ENCODE assay signal across 20 cellular contexts in the genomic region with DNA sequence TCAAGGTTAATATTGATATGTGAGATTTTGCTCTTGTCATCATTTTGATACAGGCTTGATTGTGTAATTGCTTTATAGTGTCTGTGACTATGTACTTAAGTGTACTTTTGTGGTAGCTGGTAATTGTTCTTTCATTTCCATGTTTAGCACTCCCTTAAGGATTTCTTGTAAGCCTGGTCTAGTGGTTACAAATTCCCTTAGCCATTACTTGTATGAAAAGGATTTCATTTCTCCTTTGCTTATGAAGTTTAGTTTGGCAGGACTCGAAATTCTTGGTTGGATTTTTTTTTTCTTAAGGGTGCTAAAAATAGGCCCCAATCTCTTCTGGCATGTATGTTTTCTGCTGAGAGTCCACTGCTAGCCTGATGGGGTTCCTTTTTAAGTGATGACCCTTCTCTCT.
DNase-seq lines count a peak whose midpoint lies in the region; ATAC-seq and TF ChIP-seq lines count a peak whose summit lies in the region.
"Had no signal": no experiment of that assay in that cellular context is flagged by ENCODE, and none has a peak within 500 bp of the region (broad histone marks: within the 10 kb centered on the region; RNA-seq: fewer than 3 reads in every experiment).

No MANE protein-coding gene starts in this region.

- peak; percentile 48 for DNase-seq in LHCN-M2 (ENCODE audit: low read depth)
- peak; percentile 20 for DNase-seq in astrocyte of the spinal cord (ENCODE audit: low read depth, low spot score)
- no peak for DNase-seq in left lung
- DNase-seq in stromal cell of bone marrow (ENCODE audit: low read depth) = peak; percentile 73
- no peak for DNase-seq in mesothelial cell of epicardium (ENCODE audit: low spot score in 2 of 2, unreplicated experiment in 2 of 2)
- no peak for DNase-seq in NCI-H1436 (lab: John Stamatoyannopoulos, UW)
- DNase-seq in activated CD4-positive, CD25-positive, alpha-beta regulatory T cell (lab: John Stamatoyannopoulos, UW) = no peak
- DNase-seq: ACHN, GDM1, GOT3, HCEC 1CT, KBM-7, NCI-H1092 treated with DMSO at 0.1 percent for 48 hours, NCI-H2029 treated with DMSO at 0.1 percent for 48 hours, NCI-H2171 treated with DMSO at 0.1 percent for 48 hours, NCI-H524 treated with DMSO at 0.1 percent for 48 hours had no signal

- no peaks in the 10 kb centered on the region for H3K36me3 Mint-ChIP-seq in mesothelial cell of epicardium
- H3K36me3 Mint-ChIP-seq: CD14-positive monocyte had no signal

- peaks cover 0 to 8% of the 10 kb centered on the region in 2 donors for H3K9me3 ChIP-seq in left lung
- H3K9me3 ChIP-seq: SJSA1 had no signal

- H3K4me3 ChIP-seq in astrocyte of the spinal cord (ENCODE audit: low read depth, low read length) (no peak overlapping the region), left lung (no peak overlapping the region)
- H3K4me3 ChIP-seq: SJSA1 had no signal

- H3K4me3 Mint-ChIP-seq in mesothelial cell of epicardium = no peak overlapping the region
- H3K4me3 Mint-ChIP-seq: B cell, CD14-positive monocyte had no signal

- H3K27me3 Mint-ChIP-seq in mesothelial cell of epicardium (ENCODE audit: low read depth) = no peaks in the 10 kb centered on the region
- H3K27me3 Mint-ChIP-seq: B cell had no signal

- H3K27ac Mint-ChIP-seq in mesothelial cell of epicardium = no peak overlapping the region
- H3K27ac Mint-ChIP-seq: B cell, CD14-positive monocyte had no signal

- intact Hi-C loops in left lung (cut with DNase I) = no loop called here

- H3K4me1 Mint-ChIP-seq in mesothelial cell of epicardium = no peaks in the 10 kb centered on the region
- H3K4me1 Mint-ChIP-seq: B cell, CD14-positive monocyte had no signal

- in situ Hi-C loops in astrocyte of the spinal cord (cut with HindIII; ENCODE audit: low sequenced_read_pairs) = no loop called here

- peak; percentile 84 for ATAC-seq in left lung
- ATAC-seq: Right ventricle myocardium inferior had no signal

- no peak overlapping the region for H3K27ac ChIP-seq in left lung
- H3K27ac ChIP-seq: SJSA1 had no signal

- TF ChIP-seq CTCF in astrocyte of the spinal cord (IDR thresholded peaks at IDR 0.05; ENCODE audit: low read depth, low read length) (no peak), left lung (IDR thresholded peaks at IDR 0.05) (no peak), mesothelial cell of epicardium (IDR thresholded peaks at IDR 0.05; ENCODE audit: unreplicated experiment) (no peak)

- no peaks in the 10 kb centered on the region for H3K36me3 ChIP-seq in left lung
- H3K36me3 ChIP-seq: SJSA1 had no signal

- H3K4me1 ChIP-seq in left lung = no peaks in the 10 kb centered on the region
- H3K4me1 ChIP-seq: SJSA1 had no signal

- peaks cover 17% of the 10 kb centered on the region for H3K9me3 Mint-ChIP-seq in mesothelial cell of epicardium

- H3K27me3 ChIP-seq in left lung = no peaks in the 10 kb centered on the region
- H3K27me3 ChIP-seq: SJSA1 had no signal

Comparison
In these comparisons a context has a peak if more than half of its experiments do, and no peak if none do; other contexts are left out.
1. DNase-seq: peak in LHCN-M2 (single experiment), astrocyte of the spinal cord (single experiment) and stromal cell of bone marrow (single experiment); none in left lung (0 of 2), mesothelial cell of epicardium (0 of 2), NCI-H1436 (single experiment) and activated CD4-positive, CD25-positive, alpha-beta regulatory T cell (0 of 4).